In the genomic region with DNA sequence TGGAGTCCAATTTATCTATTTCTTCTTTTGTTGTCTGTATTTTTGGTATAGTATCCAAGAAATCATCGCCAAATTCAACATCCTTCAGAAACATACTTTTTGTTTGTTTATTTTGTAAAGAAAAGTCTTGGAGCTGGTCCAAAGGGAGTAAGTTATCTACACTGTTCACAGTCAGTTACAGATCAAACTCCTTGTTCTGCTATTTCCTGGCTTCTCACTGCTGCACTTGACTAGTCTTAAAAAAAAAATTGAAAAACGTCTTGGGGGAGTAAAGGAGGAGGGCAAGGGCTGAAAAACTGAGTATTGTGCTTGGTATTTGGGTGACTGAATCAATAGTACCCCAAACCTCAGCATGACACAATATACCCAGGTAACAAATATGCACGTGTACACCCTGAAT, we compare ENCODE assay signal across 21 cellular contexts.
"Had no signal": no experiment of that assay in that cellular context is flagged by ENCODE, and none has a peak within 500 bp of the region (broad histone marks: within the 10 kb centered on the region; RNA-seq: fewer than 3 reads in every experiment).

No MANE protein-coding gene starts in this region.

- H3K9me3 Mint-ChIP-seq: activated CD8-positive, alpha-beta T cell treated with anti-CD3 and anti-CD28 coated beads for 36 hours; activated T-helper 2 cell treated with anti-CD3 and anti-CD28 coated beads, Interferon-gamma antibody, Interleukin-2, Interleukin-4, amounts not matched to agents 10 μg/mL and 5 μg/mL and 100 μg/mL, durations not matched to agents 14 hours and 24 hours and 36 hours; brain; central memory CD8-positive, alpha-beta T cell had no signal

- H3K4me3 Mint-ChIP-seq: activated CD4-positive, alpha-beta T cell treated with anti-CD3 and anti-CD28 coated beads, Interleukin-2, amount 10 ng/mL, durations not matched to agents 24 days and 14 days; activated CD8-positive, alpha-beta T cell treated with anti-CD3 and anti-CD28 coated beads for 36 hours; brain; central memory CD8-positive, alpha-beta T cell; naive thymus-derived CD4-positive, alpha-beta T cell had no signal

- FAIRE-seq: urothelium cell line had no signal

- H3K4me1 Mint-ChIP-seq: brain; central memory CD8-positive, alpha-beta T cell had no signal

- DNase-seq: activated CD4-positive, alpha-beta T cell treated with anti-CD3 and anti-CD28 coated beads, Interleukin-2, amount 10 ng/mL, durations not matched to agents 24 days and 14 days; activated CD8-positive, alpha-beta T cell treated with anti-CD3 and anti-CD28 coated beads for 36 hours; activated naive CD4-positive, alpha-beta T cell treated with Interleukin-2 at 50 U/mL for 16 hours; activated T-cell treated with anti-CD3 and anti-CD28 coated beads, Interleukin-2, amount 50 U/mL, for 1 hour; anterior cingulate cortex; cortex of kidney; effector CD4-positive, alpha-beta T cell; heart left ventricle; mesenchymal stem cell; naive thymus-derived CD4-positive, alpha-beta T cell; ovary; sigmoid colon; stimulated activated CD8-positive, alpha-beta memory T cell treated with anti-CD3 and anti-CD28 coated beads, Interleukin-4, amount 100 ng/mL, for 48 hours; stimulated activated naive CD4-positive, alpha-beta T cell treated with Interleukin-2 at 50 U/mL for 16 hours; thyroid gland had no signal

- ATAC-seq: activated CD8-positive, alpha-beta T cell treated with anti-CD3 and anti-CD28 coated beads for 36 hours; esophagus mucosa; gastroesophageal sphincter; heart left ventricle; naive thymus-derived CD4-positive, alpha-beta T cell had no signal

- H3K27me3 Mint-ChIP-seq: activated CD8-positive, alpha-beta T cell treated with anti-CD3 and anti-CD28 coated beads for 36 hours had no signal

- H3K27ac Mint-ChIP-seq: activated CD4-positive, alpha-beta T cell treated with anti-CD3 and anti-CD28 coated beads, Interleukin-2, amount 10 ng/mL, durations not matched to agents 24 days and 14 days; activated CD8-positive, alpha-beta T cell treated with anti-CD3 and anti-CD28 coated beads for 36 hours; activated T-helper 2 cell treated with anti-CD3 and anti-CD28 coated beads, Interferon-gamma antibody, Interleukin-2, Interleukin-4, amounts not matched to agents 10 μg/mL and 5 μg/mL and 100 μg/mL, durations not matched to agents 14 hours and 24 hours and 36 hours; brain had no signal

- H3K36me3 Mint-ChIP-seq: brain had no signal
